ENCODE assay signal across 20 cellular contexts in genomic region chr5:143384865-143385657, GRCh38. TPM values are rescaled to one million over a fixed set of nuclear protein-coding genes. Genes with fewer than 3 reads are reported as not detected.
DNase-seq lines count a peak whose midpoint lies in the region; ATAC-seq, FAIRE-seq and TF ChIP-seq lines count a peak whose summit lies in the region.
"Had no signal": no experiment of that assay in that cellular context is flagged by ENCODE, and none has a peak within 500 bp of the region (broad histone marks: within the 10 kb centered on the region; RNA-seq: fewer than 3 reads in every experiment).

No MANE protein-coding gene starts in this region.

- no peak for DNase-seq in GM12892 (ENCODE audit: insufficient read length)
- DNase-seq in astrocyte (ENCODE audit: low read depth) = no peak
- no peak for DNase-seq in natural killer cell
- DNase-seq in anterior cingulate cortex (lab: John Stamatoyannopoulos, UW) = no peak
- DNase-seq in caudate nucleus (lab: John Stamatoyannopoulos, UW) = no peak
- no peak for DNase-seq in NCI-H69 (lab: John Stamatoyannopoulos, UW)
- DNase-seq: DMS79 treated with DMSO at 0.1 percent for 48 hours; KBM-7; NCI-H1105; NCI-H2081; NCI-H748 treated with DMSO at 0.1 percent for 48 hours; NK-92 treated with Interleukin-12 subunit alpha and Interleukin-12 subunit beta, amount 100 ng/mL, for 24 hours; OCI-M1; SHP77 had no signal

- intact Hi-C loops in natural killer cell (cut with micrococcal nuclease) = no loop called here

- no peaks in the 10 kb centered on the region for H3K27me3 ChIP-seq in BLaER1
- no peaks in the 10 kb centered on the region for H3K27me3 ChIP-seq in astrocyte (ENCODE audit: insufficient read depth, low read length)

- TF ChIP-seq CTCF in astrocyte (IDR thresholded peaks at IDR 0.05; ENCODE audit: insufficient read depth, low read depth, low read length) = no peak
- TF ChIP-seq CTCF in natural killer cell (IDR thresholded peaks at IDR 0.05) = no peak

- H2AFZ ChIP-seq in astrocyte (ENCODE audit: low read depth, low read length) = no peak overlapping the region
- H2AFZ ChIP-seq: GM23338 had no signal

- H3K4me1 ChIP-seq in BLaER1 = no peaks in the 10 kb centered on the region
- peaks cover 6% of the 10 kb centered on the region for H3K4me1 ChIP-seq in astrocyte (ENCODE audit: insufficient read depth, low read length)

- H3K27ac ChIP-seq in BLaER1 (no peak overlapping the region), astrocyte (ENCODE audit: low read depth, low read length) (no peak overlapping the region), caudate nucleus (ENCODE audit: low read depth, low read length) (no peak overlapping the region)
- H3K27ac ChIP-seq: C4-2B, SK-N-MC had no signal

- H4K20me1 ChIP-seq in BLaER1 (peaks cover 98% of the 10 kb centered on the region), astrocyte (ENCODE audit: insufficient read depth, low read length) (peaks cover 68% of the 10 kb centered on the region)

- H3K4me3 ChIP-seq in BLaER1 = peak overlapping the region; percentile 28; the same call in 1 of the 2 replicates
- no peak overlapping the region for H3K4me3 ChIP-seq in astrocyte (ENCODE audit: insufficient read depth, low read depth, low read length)
- H3K4me3 ChIP-seq: GM23338, SK-N-MC had no signal

- peak; percentile 43 for TF ChIP-seq POLR2A in GM12892 (IDR thresholded peaks at IDR 0.05; ENCODE audit: low read depth, low read length)

- peaks cover 30% of the 10 kb centered on the region for H3K36me3 Mint-ChIP-seq in astrocyte (ENCODE audit: low read depth, unreplicated experiment)
- peaks cover 12% of the 10 kb centered on the region for H3K36me3 Mint-ChIP-seq in natural killer cell

- no peak for ATAC-seq in natural killer cell
- ATAC-seq in GM21576 (IDR thresholded peaks at IDR 0.05; ENCODE audit: unreplicated experiment) = no peak
- ATAC-seq: GM23338 had no signal

- H3K9me3 ChIP-seq in BLaER1 (peaks cover 85% of the 10 kb centered on the region), astrocyte (ENCODE audit: insufficient read depth, low read depth, low read length) (peaks cover 11% of the 10 kb centered on the region)

- H3K4me2 ChIP-seq in BLaER1 (no peak overlapping the region), astrocyte (ENCODE audit: low read length) (no peak overlapping the region)
- H3K4me2 ChIP-seq: GM23338 had no signal

- H3K9me3 Mint-ChIP-seq in astrocyte (ENCODE audit: unreplicated experiment) (peaks cover 25% of the 10 kb centered on the region), natural killer cell (peaks cover 5 to 8% of the 10 kb centered on the region in 2 donors)

- H3K79me2 ChIP-seq in astrocyte (ENCODE audit: insufficient read depth, low read length) = peaks cover 96% of the 10 kb centered on the region

- H3K4me1 Mint-ChIP-seq in astrocyte (ENCODE audit: low read depth, unreplicated experiment) (peaks cover 8% of the 10 kb centered on the region), natural killer cell (peaks cover 89 to 96% of the 10 kb centered on the region in 2 donors)
- H3K4me1 Mint-ChIP-seq: GM23338 had no signal

- H3K4me3 Mint-ChIP-seq in astrocyte (ENCODE audit: unreplicated experiment) (no peak overlapping the region), natural killer cell (no peak overlapping the region)
- H3K4me3 Mint-ChIP-seq: GM23338 had no signal

- H3K9ac ChIP-seq in BLaER1 (no peak overlapping the region), astrocyte (ENCODE audit: low read length) (no peak overlapping the region)

- H3K36me3 ChIP-seq in BLaER1 = peaks cover 80% of the 10 kb centered on the region
- H3K36me3 ChIP-seq in astrocyte (ENCODE audit: insufficient read depth, low read length) = no peaks in the 10 kb centered on the region

- H3K27me3 Mint-ChIP-seq in astrocyte (ENCODE audit: low read depth, unreplicated experiment) (no peaks in the 10 kb centered on the region), natural killer cell (ENCODE audit: low read depth in 2 of 2) (no peaks in the 10 kb centered on the region)

- FAIRE-seq in GM12892 (lab: Jason Lieb, UNC) = peak; percentile 24
- FAIRE-seq in astrocyte (lab: Jason Lieb, UNC) = peak; percentile 50

- H3K27ac Mint-ChIP-seq in astrocyte (ENCODE audit: unreplicated experiment) (no peak overlapping the region), natural killer cell (peak overlapping the region; percentile 35 to 53)
- H3K27ac Mint-ChIP-seq: GM23338 had no signal

RNA-seq across cellular contexts. Expression of gene NR3C1, which starts 18.4 kb away (rescaled TPM):
- polyA plus RNA-seq in GM12892 (2012; ENCODE audit: missing spikeins) = 104 TPM
- total RNA-seq in astrocyte = 35.4 and 36.1 TPM in 2 replicates
- total RNA-seq in natural killer cell = 100 to 1,000 TPM; 147 to 168 (median 165) TPM
- total RNA-seq: G401 had no signal
